ENCODE assay signal across 10 cellular contexts in genomic region chr11:58787903-58788302, GRCh38. TPM values are rescaled to one million over a fixed set of nuclear protein-coding genes. Genes with fewer than 3 reads are reported as not detected.
A peak's percentile ranks its signal among the peaks of the same experiment; 100 is the strongest.
DNase-seq lines count a peak whose midpoint lies in the region; ATAC-seq and TF ChIP-seq lines count a peak whose summit lies in the region.
"Had no signal": no experiment of that assay in that cellular context is flagged by ENCODE, and none has a peak within 500 bp of the region (broad histone marks: within the 10 kb centered on the region; RNA-seq: fewer than 3 reads in every experiment).

No MANE protein-coding gene starts in this region.

- H2BK12ac ChIP-seq in trophoblast cell (ENCODE audit: low read length): no peak overlapping the region

- H2AFZ ChIP-seq in trophoblast cell (ENCODE audit: insufficient read depth, low read length, poor library complexity): no peak overlapping the region

- no peak overlapping the region for H4K8ac ChIP-seq in trophoblast cell (ENCODE audit: low read depth, low read length)

- no peaks in the 10 kb centered on the region for H3K79me2 ChIP-seq in trophoblast cell (ENCODE audit: control insufficient read depth, insufficient read depth, low read length, poor library complexity)

- no peak overlapping the region for H3K4me3 ChIP-seq in trophoblast cell (ENCODE audit: low read depth, low read length)

- DNase-seq in DMS53 (lab: John Stamatoyannopoulos, UW) (peak; percentile 45), DMS53 treated with DMSO at 0.1 percent for 48 hours (lab: John Stamatoyannopoulos, UW; ENCODE audit: unreplicated experiment) (no peak), trophoblast cell (peak; percentile 20 to 50), SIG-M5 treated with dmso at 0.1 percent for 504 hours (lab: John Stamatoyannopoulos, UW; ENCODE audit: unreplicated experiment) (no peak), substantia nigra (lab: John Stamatoyannopoulos, UW) (no peak), G401 (ENCODE audit: low spot score) (no peak)

- no peak overlapping the region for H2AK5ac ChIP-seq in trophoblast cell (ENCODE audit: low read length)

- no peak for TF ChIP-seq CTCF in VCaP (conservative IDR thresholded peaks at IDR 0.05)

- no peak overlapping the region for H3K4me2 ChIP-seq in trophoblast cell (ENCODE audit: low read length)

- H3K9ac ChIP-seq in trophoblast cell (ENCODE audit: low read length): no peak overlapping the region

- no peak overlapping the region for H3K4ac ChIP-seq in trophoblast cell (ENCODE audit: low read depth, low read length)

- peak overlapping the region; percentile 48 for H4K91ac ChIP-seq in trophoblast cell (ENCODE audit: low read depth, low read length)

- no peak overlapping the region for H3K14ac ChIP-seq in trophoblast cell (ENCODE audit: low read length)

- no peak overlapping the region for H2BK5ac ChIP-seq in trophoblast cell (ENCODE audit: low read depth, low read length, poor library complexity)

- peak; percentile 15 for ATAC-seq in HG02981 (IDR thresholded peaks at IDR 0.05; ENCODE audit: unreplicated experiment)

- H3K27ac ChIP-seq in VCaP (peak overlapping the region; percentile 88; the same call in 1 of the 2 replicates), trophoblast cell (ENCODE audit: low read depth, low read length) (peak overlapping the region; percentile 11), substantia nigra (ENCODE audit: low read depth, low read length, poor library complexity, severe bottlenecking) (no peak overlapping the region)
- H3K27ac ChIP-seq: 22Rv1 had no signal

- no peak overlapping the region for H3K23ac ChIP-seq in trophoblast cell (ENCODE audit: low read length)

- no peaks in the 10 kb centered on the region for H3K27me3 ChIP-seq in trophoblast cell (ENCODE audit: insufficient read depth, low read length)

- peaks cover 8% of the 10 kb centered on the region for H3K79me1 ChIP-seq in trophoblast cell (ENCODE audit: low read length)

- H4K12ac ChIP-seq in trophoblast cell (ENCODE audit: low read depth, low read length): no peak overlapping the region

- in situ Hi-C loops in G401 (cut with HindIII; ENCODE audit: low sequenced_read_pairs): no loop called here

- H3K9me3 ChIP-seq in trophoblast cell (ENCODE audit: insufficient read depth, low read depth, low read length): no peaks in the 10 kb centered on the region

- peaks cover 3 to 8% of the 10 kb centered on the region in 2 experiments for H3K4me1 ChIP-seq in trophoblast cell (ENCODE audit: control insufficient read depth in 1 of 2, insufficient read depth in 2 of 2, low read length in 2 of 2)

- H3K18ac ChIP-seq in trophoblast cell (ENCODE audit: low read length): no peak overlapping the region

- peak overlapping the region; percentile 38 for H2BK120ac ChIP-seq in trophoblast cell (ENCODE audit: insufficient read depth, low read length, poor library complexity)

- no peaks in the 10 kb centered on the region for H3K36me3 ChIP-seq in trophoblast cell (ENCODE audit: control insufficient read depth in 1 of 2, insufficient read depth in 2 of 2, low read length in 2 of 2)

RNA-seq across cellular contexts. Expression of gene GLYAT, which starts 56.2 kb away (rescaled TPM):
- polyA plus RNA-seq in trophoblast cell (2013): 0.16 and 0.47 TPM in 2 replicates
- total RNA-seq in G401 (2014; rRNA removed; shearing (Covaris generic)): not detected in 2 replicates
- total RNA-seq: activated T-helper 2 cell treated with anti-CD3 and anti-CD28 coated beads, Interferon-gamma antibody, Interleukin-2, Interleukin-4, amounts not matched to agents 10 μg/mL and 5 μg/mL and 100 μg/mL, durations not matched to agents 14 hours and 24 hours and 36 hours had no signal

RNA-seq across cellular contexts. Expression of gene GLYATL2, which starts 56.6 kb away (rescaled TPM):
- polyA plus RNA-seq in trophoblast cell (2013): not detected in 2 replicates
- total RNA-seq in G401 (2014; rRNA removed; shearing (Covaris generic)): not detected in 2 replicates
- total RNA-seq: activated T-helper 2 cell treated with anti-CD3 and anti-CD28 coated beads, Interferon-gamma antibody, Interleukin-2, Interleukin-4, amounts not matched to agents 10 μg/mL and 5 μg/mL and 100 μg/mL, durations not matched to agents 14 hours and 24 hours and 36 hours had no signal

Comparison
In these comparisons a context has a peak if more than half of its experiments do, and no peak if none do; other contexts are left out.
1. DNase-seq: peak in DMS53 (single experiment) and trophoblast cell (2 of 2); none in DMS53 treated with DMSO at 0.1 percent for 48 hours (single experiment), SIG-M5 treated with dmso at 0.1 percent for 504 hours (single experiment), substantia nigra (0 of 49) and G401 (single experiment).